In genomic region chr14:103627073-103628025, GRCh38 we compare ENCODE assay signal across 9 cellular contexts. TPM values are rescaled to one million over a fixed set of nuclear protein-coding genes. Genes with fewer than 3 reads are reported as not detected.
DNase-seq lines count a peak whose midpoint lies in the region; ATAC-seq and TF ChIP-seq lines count a peak whose summit lies in the region.
"Had no signal": no experiment of that assay in that cellular context is flagged by ENCODE, and none has a peak within 500 bp of the region (broad histone marks: within the 10 kb centered on the region; RNA-seq: fewer than 3 reads in every experiment).

No MANE protein-coding gene starts in this region.

- TF ChIP-seq CTCF in endothelial cell (IDR thresholded peaks at IDR 0.05; ENCODE audit: unreplicated experiment) (no peak), ovary (IDR thresholded peaks at IDR 0.05) (no peak)

- CTCF ChIA-PET in CD4-positive, alpha-beta memory T cell (lab: Charles Lee; ENCODE audit: partially characterized antibody), result interaction anchor here (1.3 kb wide), 1 partner anchor 53 kb away, joined by 4 read pairs; no protein-coding TSS in a partner anchor

- peak overlapping the region; percentile 32 to 86 (median 79) for H3K4me3 Mint-ChIP-seq in CD4-positive, alpha-beta memory T cell
- H3K4me3 Mint-ChIP-seq in endothelial cell (ENCODE audit: unreplicated experiment), result peak overlapping the region; percentile 56

- no peaks in the 10 kb centered on the region for H3K27me3 Mint-ChIP-seq in CD4-positive, alpha-beta memory T cell
- H3K27me3 Mint-ChIP-seq in endothelial cell (ENCODE audit: unreplicated experiment), result peaks cover 10% of the 10 kb centered on the region

- WGBS in ovary, 3 donors, result 91 to 92% (median 91%) methylated on average over 16 of the region's 16 CpGs

- no peak overlapping the region for H3K4me3 ChIP-seq in CD4-positive, alpha-beta memory T cell (ENCODE audit: low read length in 2 of 2)
- H3K4me3 ChIP-seq in ovary, result no peak overlapping the region

- no peaks in the 10 kb centered on the region for H3K9me3 ChIP-seq in CD4-positive, alpha-beta memory T cell (ENCODE audit: control insufficient read depth in 1 of 2, low read length in 2 of 2)
- H3K9me3 ChIP-seq in ovary, result no peaks in the 10 kb centered on the region

- H3K36me3 Mint-ChIP-seq in CD4-positive, alpha-beta memory T cell, result peaks cover 0 to 4% of the 10 kb centered on the region in 2 donors
- H3K36me3 Mint-ChIP-seq in endothelial cell (ENCODE audit: low read depth, unreplicated experiment), result no peaks in the 10 kb centered on the region

- H3K27ac Mint-ChIP-seq in CD4-positive, alpha-beta memory T cell, result peak overlapping the region; percentile 65 to 85 (median 76)
- peak overlapping the region; percentile 75 for H3K27ac Mint-ChIP-seq in endothelial cell (ENCODE audit: unreplicated experiment)

- TF ChIP-seq EP300 in ovary (IDR thresholded peaks at IDR 0.05), result no peak

- POLR2A ChIA-PET in CD4-positive, alpha-beta memory T cell (lab: Charles Lee; ENCODE audit: partially characterized antibody), result interaction anchor here (1.3 to 2.3 kb wide), 2 partner anchors 20 kb away, joined by 4 to 14 read pairs; no protein-coding TSS in a partner anchor

- TF ChIP-seq POLR2A in ovary (IDR thresholded peaks at IDR 0.05), result no peak

- peaks cover 14 to 45% (median 28%) of the 10 kb centered on the region in 4 donors for H3K4me1 Mint-ChIP-seq in CD4-positive, alpha-beta memory T cell
- H3K4me1 Mint-ChIP-seq in endothelial cell (ENCODE audit: unreplicated experiment), result peaks cover 5% of the 10 kb centered on the region

- H3K27me3 ChIP-seq in CD4-positive, alpha-beta memory T cell (ENCODE audit: insufficient read depth, low read length), result no peaks in the 10 kb centered on the region
- H3K27me3 ChIP-seq in ovary, result no peaks in the 10 kb centered on the region

- no peak overlapping the region for H3K27ac ChIP-seq in CD4-positive, alpha-beta memory T cell (ENCODE audit: low read depth, low read length)
- peak overlapping the region; percentile 97 to 99 for H3K27ac ChIP-seq in ovary

- intact Hi-C loops in CD4-positive, alpha-beta memory T cell (cut with micrococcal nuclease), result loop anchor here (2.0 to 5.0 kb wide), 2 partner anchors 65 to 295 kb away; partner anchors contain the start of genes BAG5, COA8 and EIF5
- intact Hi-C loops in ovary (cut with DNase I), result loop anchor here in 1 of 4 donors (5.0 to 10.0 kb wide), 2 partner anchors 63 to 90 kb away; partner anchors contain the start of genes BAG5, COA8, XRCC3 and ZFYVE21

- ATAC-seq in HG02870 (IDR thresholded peaks at IDR 0.05; ENCODE audit: unreplicated experiment), result no peak

- peaks cover 58% of the 10 kb centered on the region for H3K4me1 ChIP-seq in CD4-positive, alpha-beta memory T cell (ENCODE audit: insufficient read depth, low read length)
- peaks cover 6% of the 10 kb centered on the region for H3K4me1 ChIP-seq in ovary (ENCODE audit: insufficient read depth)

- DNase-seq in CD4-positive, alpha-beta memory T cell, result no peak
- peak; percentile 16 for DNase-seq in OCI-M1 (lab: John Stamatoyannopoulos, UW)
- no peak for DNase-seq in endothelial cell (ENCODE audit: low spot score)
- peak in 1 of 5 donors; percentile 34 for DNase-seq in ovary
- no peak for DNase-seq in retina
- no peak for DNase-seq in NOMO-1 treated with DMSO at 0.1 percent for 48 hours (lab: John Stamatoyannopoulos, UW; ENCODE audit: unreplicated experiment)
- no peak for DNase-seq in nucleus accumbens (lab: John Stamatoyannopoulos, UW)
- DNase-seq: NCI-H510A had no signal

- no peaks in the 10 kb centered on the region for H3K9me3 Mint-ChIP-seq in CD4-positive, alpha-beta memory T cell
- no peaks in the 10 kb centered on the region for H3K9me3 Mint-ChIP-seq in endothelial cell (ENCODE audit: unreplicated experiment)

- H3K36me3 ChIP-seq in CD4-positive, alpha-beta memory T cell (ENCODE audit: insufficient read depth, low read length), result no peaks in the 10 kb centered on the region
- H3K36me3 ChIP-seq in ovary, result no peaks in the 10 kb centered on the region

RNA-seq across cellular contexts. Expression of gene KLC1, which starts 1.7 kb away (rescaled TPM):
- total RNA-seq in CD4-positive, alpha-beta memory T cell, result 100 to 1,000 TPM; 242 to 278 TPM
- 10 to 100 TPM; 31.8 to 88.9 TPM for polyA plus RNA-seq in CD4-positive, alpha-beta memory T cell
- total RNA-seq in endothelial cell (ENCODE audit: unreplicated experiment) (220 TPM), ovary (100 to 1,000 TPM; 125 to 191 (median 149) TPM)
- polyA plus RNA-seq in ovary, result 10 to 100 TPM; 80.0 to 88.2 TPM
